ENCODE assay signal across 8 cellular contexts in genomic region chr1:39576016-39576657, GRCh38. TPM values are rescaled to one million over a fixed set of nuclear protein-coding genes. Genes with fewer than 3 reads are reported as not detected.
DNase-seq lines count a peak whose midpoint lies in the region; ATAC-seq and TF ChIP-seq lines count a peak whose summit lies in the region.

No MANE protein-coding gene starts in this region.

- no peaks in the 10 kb centered on the region for H3K27me3 ChIP-seq in muscle layer of colon (ENCODE audit: control insufficient read depth in 1 of 2, insufficient read depth in 2 of 2, low read length in 2 of 2)

- POLR2A ChIA-PET in activated CD4-positive, alpha-beta memory T cell treated with anti-CD3 and anti-CD28 coated beads for 36 hours (lab: Charles Lee) = interaction anchor here (0.6 to 1.6 kb wide), 5 partner anchors 10 to 472 kb away, joined by 3 to 4 read pairs (median 3); partner anchors contain the start of gene CAP1

- peak overlapping the region; percentile 60 for H3K9ac ChIP-seq in muscle layer of colon (ENCODE audit: low read length)

- CTCF ChIA-PET in activated CD4-positive, alpha-beta memory T cell treated with anti-CD3 and anti-CD28 coated beads for 36 hours (lab: Charles Lee) = interaction anchor here (0.6 to 4.4 kb wide), 7 partner anchors 7 to 469 kb away, joined by 3 to 25 read pairs (median 6); no protein-coding TSS in a partner anchor

- intact Hi-C loops in activated CD4-positive, alpha-beta memory T cell treated with anti-CD3 and anti-CD28 coated beads for 36 hours (cut with micrococcal nuclease) = loop anchor here (5.0 kb wide), 1 partner anchor 384 kb away; no protein-coding TSS in a partner anchor

- peak overlapping the region; percentile 93 for H3K27ac ChIP-seq in muscle layer of colon (ENCODE audit: low read depth, low read length)

- no peaks in the 10 kb centered on the region for H3K9me3 ChIP-seq in muscle layer of colon (ENCODE audit: low read length)

- no peaks in the 10 kb centered on the region for H3K9me3 Mint-ChIP-seq in activated CD4-positive, alpha-beta memory T cell treated with anti-CD3 and anti-CD28 coated beads for 36 hours
- H3K9me3 Mint-ChIP-seq in type B pancreatic cell = no peaks in the 10 kb centered on the region

- peak overlapping the region; percentile 88 for H3K27ac Mint-ChIP-seq in activated CD4-positive, alpha-beta memory T cell treated with anti-CD3 and anti-CD28 coated beads for 36 hours
- H3K27ac Mint-ChIP-seq in type B pancreatic cell = peak overlapping the region; percentile 79

- no peaks in the 10 kb centered on the region for H3K27me3 Mint-ChIP-seq in activated CD4-positive, alpha-beta memory T cell treated with anti-CD3 and anti-CD28 coated beads for 36 hours
- H3K27me3 Mint-ChIP-seq in type B pancreatic cell = no peaks in the 10 kb centered on the region

- TF ChIP-seq CTCF in epithelial cell of esophagus (IDR thresholded peaks at IDR 0.05; ENCODE audit: insufficient read depth, low read depth, low read length, missing control alignments) (no peak), type B pancreatic cell (conservative IDR thresholded peaks at IDR 0.05) (no peak)

- peak overlapping the region; percentile 80 for H3K4me3 ChIP-seq in Jurkat, Clone E6-1 (ENCODE audit: low read length)
- H3K4me3 ChIP-seq in epithelial cell of esophagus (ENCODE audit: low read length) (peak overlapping the region; percentile 82), muscle layer of colon (ENCODE audit: low read depth in 1 of 2, low read length in 2 of 2) (peak overlapping the region; percentile 75 to 80)

- DNase-seq in DMS153 (lab: John Stamatoyannopoulos, UW) (peak; percentile 56), epithelial cell of esophagus (ENCODE audit: low read depth) (peak; percentile 14), type B pancreatic cell (ENCODE audit: extremely low spot score, unreplicated experiment) (no peak), MV-4-11 (lab: John Stamatoyannopoulos, UW) (no peak)
- no peak for DNase-seq in Jurkat, Clone E6-1 (ENCODE audit: low read depth, low spot score)
- peak; percentile 37 for DNase-seq in activated CD4-positive, alpha-beta memory T cell treated with anti-CD3 and anti-CD28 coated beads for 36 hours

- peaks cover 40% of the 10 kb centered on the region for H3K4me1 Mint-ChIP-seq in activated CD4-positive, alpha-beta memory T cell treated with anti-CD3 and anti-CD28 coated beads for 36 hours (ENCODE audit: low read depth)
- peaks cover 33% of the 10 kb centered on the region for H3K4me1 Mint-ChIP-seq in type B pancreatic cell (ENCODE audit: unreplicated experiment)

- peaks cover 24% of the 10 kb centered on the region for H3K36me3 ChIP-seq in muscle layer of colon (ENCODE audit: insufficient read depth, low read length)

- ATAC-seq in GM21526 (IDR thresholded peaks at IDR 0.05; ENCODE audit: low FRiP score, unreplicated experiment) = peak; percentile 39

- H3K36me3 Mint-ChIP-seq in activated CD4-positive, alpha-beta memory T cell treated with anti-CD3 and anti-CD28 coated beads for 36 hours = peaks cover 43% of the 10 kb centered on the region
- peaks cover 33% of the 10 kb centered on the region for H3K36me3 Mint-ChIP-seq in type B pancreatic cell

- peak overlapping the region; percentile 91 for H3K4me3 Mint-ChIP-seq in activated CD4-positive, alpha-beta memory T cell treated with anti-CD3 and anti-CD28 coated beads for 36 hours
- peak overlapping the region; percentile 95 for H3K4me3 Mint-ChIP-seq in type B pancreatic cell

- peaks cover 29% of the 10 kb centered on the region for H3K4me1 ChIP-seq in muscle layer of colon (ENCODE audit: insufficient read depth, low read length)

RNA-seq across cellular contexts. Expression of gene PABPC4, which starts 0.5 kb away (rescaled TPM):
- polyA plus RNA-seq in Jurkat, Clone E6-1 (2012; ENCODE audit: insufficient read depth, insufficient read length) = 239 TPM
- total RNA-seq in activated CD4-positive, alpha-beta memory T cell treated with anti-CD3 and anti-CD28 coated beads for 36 hours = 100 to 1,000 TPM; 261 to 265 TPM
- 283 and 291 TPM in 2 replicates for total RNA-seq in type B pancreatic cell (ENCODE audit: low replicate concordance)

Comparison
In these comparisons a context has a peak if more than half of its experiments do, and no peak if none do; other contexts are left out.
1. DNase-seq: peak in DMS153 (single experiment), activated CD4-positive, alpha-beta memory T cell treated with anti-CD3 and anti-CD28 coated beads for 36 hours (single experiment) and epithelial cell of esophagus (single experiment); none in Jurkat, Clone E6-1 (single experiment), type B pancreatic cell (single experiment) and MV-4-11 (single experiment).
2. Peak in every context shown above with its lines, with median percentiles within 50 percentile points of each other: H3K4me3 ChIP-seq.